In genomic region chr12:45728625-45729232, GRCh38 we compare ENCODE assay signal across 8 cellular contexts. TPM values are rescaled to one million over a fixed set of nuclear protein-coding genes. Genes with fewer than 3 reads are reported as not detected.
A peak's percentile ranks its signal among the peaks of the same experiment; 100 is the strongest.
DNase-seq lines count a peak whose midpoint lies in the region; ATAC-seq, FAIRE-seq and TF ChIP-seq lines count a peak whose summit lies in the region.

No MANE protein-coding gene starts in this region.

- WGBS in small intestine, 3 donors, result 0% methylated on average over 52 to 66 of the region's 66 CpGs

- H3K27me3 ChIP-seq in breast epithelium, result no peaks in the 10 kb centered on the region
- no peaks in the 10 kb centered on the region for H3K27me3 ChIP-seq in small intestine (ENCODE audit: control insufficient read depth in 2 of 2, insufficient read depth in 2 of 2, low read length in 2 of 2)

- H3K4me1 ChIP-seq in breast epithelium (peaks cover 0 to 9% of the 10 kb centered on the region in 2 donors), small intestine (ENCODE audit: control insufficient read depth in 2 of 2, insufficient read depth in 1 of 2, low read depth in 1 of 2, low read length in 1 of 2) (peaks cover 0 to 2% of the 10 kb centered on the region in 2 donors)

- DNase-seq in AG08396 (ENCODE audit: low spot score), result peak; percentile 90
- peak; percentile 94 for DNase-seq in NCI-H2171 treated with DMSO at 0.1 percent for 48 hours (lab: John Stamatoyannopoulos, UW)
- DNase-seq in breast epithelium (ENCODE audit: low spot score in 2 of 2), result peak; percentile 94 to 95
- peak; percentile 87 for DNase-seq in iPS-NIHi11 (ENCODE audit: low spot score)
- peak; percentile 97 for DNase-seq in small intestine

- no peaks in the 10 kb centered on the region for H3K36me3 ChIP-seq in breast epithelium
- no peaks in the 10 kb centered on the region for H3K36me3 ChIP-seq in small intestine (ENCODE audit: control insufficient read depth in 2 of 2, insufficient read depth in 2 of 2, low read length in 2 of 2)

- H3K9me3 ChIP-seq in breast epithelium (no peaks in the 10 kb centered on the region), small intestine (ENCODE audit: control insufficient read depth, low read depth) (no peaks in the 10 kb centered on the region)

- ATAC-seq in GM18873 (IDR thresholded peaks at IDR 0.05; ENCODE audit: low FRiP score, unreplicated experiment) (peak; percentile 48), HG03135 (IDR thresholded peaks at IDR 0.05; ENCODE audit: unreplicated experiment) (peak; percentile 52)

- H3K27ac ChIP-seq in VCaP (peak overlapping the region; percentile 100), breast epithelium (peak overlapping the region; percentile 99 to 100), small intestine (ENCODE audit: low read depth in 1 of 2, low read length in 1 of 2) (peak overlapping the region; percentile 98 to 99)

- TF ChIP-seq POLR2A in breast epithelium (IDR thresholded peaks at IDR 0.05), result peak; percentile 64

- TF ChIP-seq CTCF in VCaP (conservative IDR thresholded peaks at IDR 0.05) (peak; percentile 98), breast epithelium (IDR thresholded peaks at IDR 0.05) (peak; percentile 83 to 88 (median 88))

- peak overlapping the region; percentile 74 to 86 (median 81) for H3K4me3 ChIP-seq in breast epithelium
- peak overlapping the region; percentile 86 to 99 for H3K4me3 ChIP-seq in small intestine (ENCODE audit: low read depth in 1 of 2, low read length in 2 of 2)

- no peak for FAIRE-seq in small intestine (lab: Jason Lieb, UNC)

- intact Hi-C loops in breast epithelium (cut with DNase I; ENCODE audit: low total_unique reads), result no loop called here

RNA-seq across cellular contexts. Expression of gene ARID2, which starts 0.8 kb away (rescaled TPM):
- total RNA-seq in breast epithelium, result 10 to 100 TPM; 31.7 to 72.7 (median 48.8) TPM
- polyA plus RNA-seq in small intestine, result 1 to 10 TPM; 5.1 to 6.7 (median 5.3) TPM

Comparison
In these comparisons a context has a peak if more than half of its experiments do, and no peak if none do; other contexts are left out.
1. Peak in every context shown above with its lines: DNase-seq, ATAC-seq, H3K4me3 ChIP-seq and H3K27ac ChIP-seq.